In the genomic region with DNA sequence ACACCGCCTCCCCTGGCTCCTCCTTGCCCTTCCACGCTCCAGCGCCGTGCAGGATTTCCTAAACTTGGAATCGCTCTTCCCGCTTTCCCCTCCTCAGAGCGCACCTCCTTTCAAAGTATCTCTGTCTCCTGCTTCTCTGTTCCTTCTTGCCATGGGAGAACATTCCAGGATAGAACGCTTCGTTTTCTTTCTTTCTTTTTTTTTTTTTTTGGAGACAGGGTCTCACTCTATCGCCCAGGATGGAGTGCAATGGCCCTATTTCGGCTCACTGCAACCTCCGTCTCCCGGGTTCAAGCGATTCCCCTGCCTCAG, we compare ENCODE assay signal across 1 cellular context.
TF ChIP-seq lines count a peak whose summit lies in the region.

No MANE protein-coding gene starts in this region.

TF ChIP-seq in GM12878, 131 proteins besides CTCF, POLR2A, EP300 and RAD21 (continued from another document):
- TF ChIP-seq E2F8 (IDR thresholded peaks at IDR 0.05; ENCODE audit: low read depth, partially characterized antibody) (no peak), FOS (IDR thresholded peaks at IDR 0.05; ENCODE audit: borderline replicate concordance, extremely low read depth, insufficient read length) (no peak), ZBTB4 (CRISPR knock-in tag; IDR thresholded peaks at IDR 0.05) (no peak), NFYA (IDR thresholded peaks at IDR 0.05; ENCODE audit: borderline replicate concordance, low read depth, low read length) (no peak), MLLT1 (IDR thresholded peaks at IDR 0.05) (peak; percentile 67; the same call in 1 of the 2 replicates), HDAC6 (IDR thresholded peaks at IDR 0.05; ENCODE audit: unreplicated experiment) (no peak), MEF2A (IDR thresholded peaks at IDR 0.05; ENCODE audit: insufficient read depth, low read depth, low read length) (no peak), PAX5 (IDR thresholded peaks at IDR 0.05; ENCODE audit: borderline replicate concordance, low read depth, low read length) (no peak), STAT1 (conservative IDR thresholded peaks at IDR 0.05) (no peak)
- TF ChIP-seq, protein P1, sequence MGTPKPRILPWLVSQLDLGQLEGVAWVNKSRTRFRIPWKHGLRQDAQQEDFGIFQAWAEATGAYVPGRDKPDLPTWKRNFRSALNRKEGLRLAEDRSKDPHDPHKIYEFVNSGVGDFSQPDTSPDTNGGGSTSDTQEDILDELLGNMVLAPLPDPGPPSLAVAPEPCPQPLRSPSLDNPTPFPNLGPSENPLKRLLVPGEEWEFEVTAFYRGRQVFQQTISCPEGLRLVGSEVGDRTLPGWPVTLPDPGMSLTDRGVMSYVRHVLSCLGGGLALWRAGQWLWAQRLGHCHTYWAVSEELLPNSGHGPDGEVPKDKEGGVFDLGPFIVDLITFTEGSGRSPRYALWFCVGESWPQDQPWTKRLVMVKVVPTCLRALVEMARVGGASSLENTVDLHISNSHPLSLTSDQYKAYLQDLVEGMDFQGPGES (IDR thresholded peaks at IDR 0.05), result no peak
TF ChIP-seq in GM12878: peak in this region for 3.
